ENCODE assay signal across 8 cellular contexts in the genomic region with DNA sequence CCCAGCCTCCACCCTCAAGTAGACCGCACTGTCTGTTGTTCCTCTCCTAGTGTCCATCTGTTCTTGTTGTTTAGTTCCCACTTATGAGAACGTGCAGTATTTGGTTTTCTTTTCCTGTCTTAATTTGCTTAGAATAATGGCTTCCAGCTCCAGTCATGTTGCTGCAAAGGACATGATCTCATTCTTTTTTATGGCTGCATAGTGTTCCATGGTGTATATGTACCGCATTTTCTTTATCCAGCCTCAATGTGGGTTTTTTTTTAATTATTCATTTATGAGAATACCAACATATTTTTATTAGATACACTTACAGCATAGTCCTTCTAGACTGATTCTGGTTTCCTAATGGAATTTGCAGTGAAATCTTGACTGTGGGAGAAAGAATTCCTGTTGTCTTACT. TPM values are rescaled to one million over a fixed set of nuclear protein-coding genes. Genes with fewer than 3 reads are reported as not detected.
DNase-seq lines count a peak whose midpoint lies in the region; ATAC-seq and TF ChIP-seq lines count a peak whose summit lies in the region.

No MANE protein-coding gene starts in this region.

- no peaks in the 10 kb centered on the region for H3K9me2 ChIP-seq in neural cell (ENCODE audit: insufficient read depth, low read length)

- no peak overlapping the region for H3K4me2 ChIP-seq in neural cell (ENCODE audit: low read length)

- no peak for ATAC-seq in GM18909 (IDR thresholded peaks at IDR 0.05; ENCODE audit: poor library complexity, unreplicated experiment)
- ATAC-seq in GM18520 (IDR thresholded peaks at IDR 0.05; ENCODE audit: unreplicated experiment), result no peak

- H3K79me2 ChIP-seq in neural cell (replicated peaks; ENCODE audit: insufficient read depth, low read length), result peaks cover 44% of the 10 kb centered on the region

- no peak overlapping the region for H3K27ac ChIP-seq in neural cell (ENCODE audit: low read length)

- TF ChIP-seq RAD21 in neural cell (conservative IDR thresholded peaks at IDR 0.05), result no peak

- in situ Hi-C loops in astrocyte of the cerebellum (cut with HindIII; ENCODE audit: low sequenced_read_pairs), result no loop called here

- H3K9me3 ChIP-seq in neural cell (ENCODE audit: low read length), result no peaks in the 10 kb centered on the region

- peak overlapping the region; percentile 81 for H3K4me3 ChIP-seq in Jurkat, Clone E6-1 (ENCODE audit: low read length)
- peak overlapping the region; percentile 81 for H3K4me3 ChIP-seq in astrocyte of the cerebellum (ENCODE audit: low read depth, low read length)
- peak overlapping the region; percentile 90 for H3K4me3 ChIP-seq in neural cell (ENCODE audit: low read length)

- no peak for TF ChIP-seq CTCF in astrocyte of the cerebellum (IDR thresholded peaks at IDR 0.05; ENCODE audit: low read depth, low read length, missing control alignments)
- no peak for TF ChIP-seq CTCF in neural cell (IDR thresholded peaks at IDR 0.05; ENCODE audit: poor library complexity, severe bottlenecking)

- H3F3A ChIP-seq in neural cell (ENCODE audit: insufficient read depth, low read length, poor library complexity, severe bottlenecking), result no peaks in the 10 kb centered on the region

- no peak overlapping the region for H3K9ac ChIP-seq in neural cell (ENCODE audit: low read length)

- DNase-seq in EH (ENCODE audit: low read depth) (peak; percentile 13), astrocyte of the cerebellum (ENCODE audit: low read depth) (no peak), NCI-H1417 treated with DMSO at 0.1 percent for 48 hours (lab: John Stamatoyannopoulos, UW) (no peak), NCI-H1092 treated with DMSO at 0.1 percent for 48 hours (lab: John Stamatoyannopoulos, UW) (no peak)
- DNase-seq in Jurkat, Clone E6-1 (ENCODE audit: low read depth, low spot score), result no peak

- no peaks in the 10 kb centered on the region for H3K27me3 ChIP-seq in neural cell (ENCODE audit: insufficient read depth, low read depth, low read length)

- H3K36me3 ChIP-seq in neural cell (ENCODE audit: insufficient read depth, low read length), result no peaks in the 10 kb centered on the region

- no peak for TF ChIP-seq EP300 in neural cell (conservative IDR thresholded peaks at IDR 0.05; ENCODE audit: poor library complexity, severe bottlenecking)

- H2AFZ ChIP-seq in neural cell (ENCODE audit: low read depth, low read length), result no peak overlapping the region

- H4K20me1 ChIP-seq in neural cell (ENCODE audit: insufficient read depth), result no peaks in the 10 kb centered on the region

TF ChIP-seq in neural cell, 6 proteins besides CTCF, POLR2A, EP300 and RAD21:
- TF ChIP-seq, protein P1, sequence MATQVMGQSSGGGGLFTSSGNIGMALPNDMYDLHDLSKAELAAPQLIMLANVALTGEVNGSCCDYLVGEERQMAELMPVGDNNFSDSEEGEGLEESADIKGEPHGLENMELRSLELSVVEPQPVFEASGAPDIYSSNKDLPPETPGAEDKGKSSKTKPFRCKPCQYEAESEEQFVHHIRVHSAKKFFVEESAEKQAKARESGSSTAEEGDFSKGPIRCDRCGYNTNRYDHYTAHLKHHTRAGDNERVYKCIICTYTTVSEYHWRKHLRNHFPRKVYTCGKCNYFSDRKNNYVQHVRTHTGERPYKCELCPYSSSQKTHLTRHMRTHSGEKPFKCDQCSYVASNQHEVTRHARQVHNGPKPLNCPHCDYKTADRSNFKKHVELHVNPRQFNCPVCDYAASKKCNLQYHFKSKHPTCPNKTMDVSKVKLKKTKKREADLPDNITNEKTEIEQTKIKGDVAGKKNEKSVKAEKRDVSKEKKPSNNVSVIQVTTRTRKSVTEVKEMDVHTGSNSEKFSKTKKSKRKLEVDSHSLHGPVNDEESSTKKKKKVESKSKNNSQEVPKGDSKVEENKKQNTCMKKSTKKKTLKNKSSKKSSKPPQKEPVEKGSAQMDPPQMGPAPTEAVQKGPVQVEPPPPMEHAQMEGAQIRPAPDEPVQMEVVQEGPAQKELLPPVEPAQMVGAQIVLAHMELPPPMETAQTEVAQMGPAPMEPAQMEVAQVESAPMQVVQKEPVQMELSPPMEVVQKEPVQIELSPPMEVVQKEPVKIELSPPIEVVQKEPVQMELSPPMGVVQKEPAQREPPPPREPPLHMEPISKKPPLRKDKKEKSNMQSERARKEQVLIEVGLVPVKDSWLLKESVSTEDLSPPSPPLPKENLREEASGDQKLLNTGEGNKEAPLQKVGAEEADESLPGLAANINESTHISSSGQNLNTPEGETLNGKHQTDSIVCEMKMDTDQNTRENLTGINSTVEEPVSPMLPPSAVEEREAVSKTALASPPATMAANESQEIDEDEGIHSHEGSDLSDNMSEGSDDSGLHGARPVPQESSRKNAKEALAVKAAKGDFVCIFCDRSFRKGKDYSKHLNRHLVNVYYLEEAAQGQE (IDR thresholded peaks at IDR 0.05; ENCODE audit: borderline replicate concordance), result no peak
- TF ChIP-seq POLR2AphosphoS5 (IDR thresholded peaks at IDR 0.05) (no peak), EZH2 (IDR thresholded peaks at IDR 0.05; ENCODE audit: borderline replicate concordance, insufficient read depth, low read length, poor library complexity, severe bottlenecking) (no peak)

RNA-seq across cellular contexts. Expression of a gene that starts 1.3 kb away (rescaled TPM):
- polyA plus RNA-seq in Jurkat, Clone E6-1 (2012; ENCODE audit: insufficient read depth, insufficient read length), result 22.7 TPM
- 111 and 130 TPM in 2 replicates for polyA plus RNA-seq in neural cell
- 220 and 221 TPM in 2 replicates for polyA minus RNA-seq in neural cell
